ENCODE assay signal across 1 cellular context in genomic region chr11:70532066-70532440, GRCh38.
TF ChIP-seq lines count a peak whose summit lies in the region.

No MANE protein-coding gene starts in this region.

TF ChIP-seq in neural cell, 6 proteins besides CTCF, POLR2A, EP300 and RAD21 (continued from another document):
- TF ChIP-seq TAF1 (IDR thresholded peaks at IDR 0.05; ENCODE audit: low read depth) (no peak), POLR2AphosphoS5 (IDR thresholded peaks at IDR 0.05) (no peak), SMC3 (conservative IDR thresholded peaks at IDR 0.05; ENCODE audit: poor library complexity) (no peak), EZH2 (IDR thresholded peaks at IDR 0.05; ENCODE audit: borderline replicate concordance, insufficient read depth, low read length, poor library complexity, severe bottlenecking) (no peak), MXI1 (conservative IDR thresholded peaks at IDR 0.05; ENCODE audit: poor library complexity, severe bottlenecking) (no peak)
